8 cellular contexts compared by ENCODE assay signal in genomic region chr19:35902870-35903475, GRCh38. TPM values are rescaled to one million over a fixed set of nuclear protein-coding genes. Genes with fewer than 3 reads are reported as not detected.
DNase-seq lines count a peak whose midpoint lies in the region; ATAC-seq, FAIRE-seq and TF ChIP-seq lines count a peak whose summit lies in the region.

No MANE protein-coding gene starts in this region.

- DNase-seq in activated effector memory CD4-positive, alpha-beta T cell treated with anti-CD3 and anti-CD28 coated beads, Interleukin-2, amount 50 U/mL, for 16 hours, result peak; percentile 65
- no peak for DNase-seq in activated effector memory CD4-positive, alpha-beta T cell treated with Interleukin-2 at 50 U/mL for 16 hours
- no peak for DNase-seq in keratinocyte (ENCODE audit: low read depth, low spot score)
- no peak for DNase-seq in SHP77 (lab: John Stamatoyannopoulos, UW)
- DNase-seq in GM10248 (ENCODE audit: extremely low spot score), result no peak

- peak overlapping the region in 2 of 3 experiments; percentile 16 to 47 for H3K4me3 ChIP-seq in keratinocyte (ENCODE audit: control insufficient read depth in 2 of 3, extremely low read depth in 1 of 3, insufficient read depth in 2 of 3, low read depth in 1 of 3, low read length in 3 of 3)
- peak overlapping the region; percentile 66 for H3K4me3 ChIP-seq in thymus (ENCODE audit: low read length)

- H3K27me3 Mint-ChIP-seq in activated naive CD8-positive, alpha-beta T cell, result no peaks in the 10 kb centered on the region

- no peak overlapping the region for H3K27ac ChIP-seq in keratinocyte (ENCODE audit: control insufficient read depth, insufficient read depth, low read length)
- peak overlapping the region; percentile 97 for H3K27ac ChIP-seq in thymus (ENCODE audit: low read depth)

- TF ChIP-seq CTCF in keratinocyte (optimal IDR thresholded peaks at IDR 0.05 in 1 of 3, IDR thresholded peaks at IDR 0.05 in 1 of 3, conservative IDR thresholded peaks at IDR 0.05 in 1 of 3; ENCODE audit: extremely low read depth in 1 of 3, insufficient read depth in 2 of 3, low read length in 3 of 3) (no peak), GM10248 (IDR thresholded peaks at IDR 0.05; ENCODE audit: control extremely low read depth, extremely low read depth, low read depth, missing control alignments) (no peak)

- no peak for FAIRE-seq in keratinocyte (lab: Jason Lieb, UNC)

- H3K36me3 ChIP-seq in keratinocyte (ENCODE audit: control insufficient read depth in 2 of 2, extremely low read depth in 1 of 2, insufficient read depth in 2 of 2, low read length in 2 of 2) (no peaks in the 10 kb centered on the region), thymus (ENCODE audit: control insufficient read depth, insufficient read depth) (peaks cover 5% of the 10 kb centered on the region)

- dilution Hi-C loops in keratinocyte (cut with MboI; ENCODE audit: extremely low pct_ligation_motif_present, low sequenced_read_pairs), result no loop called here

- H3K9me3 ChIP-seq in keratinocyte (ENCODE audit: control insufficient read depth, low read depth, low read length), result no peaks in the 10 kb centered on the region
- no peaks in the 10 kb centered on the region for H3K9me3 ChIP-seq in thymus (ENCODE audit: control insufficient read depth)

- H3K9me1 ChIP-seq in keratinocyte (ENCODE audit: control insufficient read depth, extremely low read depth, insufficient read depth, low read length), result no peaks in the 10 kb centered on the region

- H3K27me3 ChIP-seq in keratinocyte (ENCODE audit: control insufficient read depth, extremely low read depth, insufficient read depth, low read length), result no peaks in the 10 kb centered on the region
- no peaks in the 10 kb centered on the region for H3K27me3 ChIP-seq in thymus (ENCODE audit: control insufficient read depth, insufficient read depth)

- CTCF ChIA-PET in GM10248 (lab: Yijun Ruan, JAX), result interaction anchor here (1.3 to 2.5 kb wide), 2 partner anchors 10 to 28 kb away, joined by 3 to 10 read pairs; no protein-coding TSS in a partner anchor

- H4K20me1 ChIP-seq in keratinocyte (ENCODE audit: control insufficient read depth, extremely low read depth, insufficient read depth, low read length), result no peaks in the 10 kb centered on the region

- H3K4me2 ChIP-seq in keratinocyte (ENCODE audit: control insufficient read depth, extremely low read depth, insufficient read depth, low read depth, low read length), result peak overlapping the region; percentile 74

- H3K79me2 ChIP-seq in keratinocyte (ENCODE audit: control insufficient read depth, insufficient read depth, low read length), result peaks cover 10% of the 10 kb centered on the region

- ATAC-seq in HG03108 (IDR thresholded peaks at IDR 0.05; ENCODE audit: unreplicated experiment), result no peak

- peak overlapping the region; percentile 50 for H3K9ac ChIP-seq in keratinocyte (ENCODE audit: control insufficient read depth, extremely low read depth, insufficient read depth, low read length)

- peaks cover 45% of the 10 kb centered on the region for H3K4me1 Mint-ChIP-seq in activated naive CD8-positive, alpha-beta T cell (ENCODE audit: low read depth)

- H3K9me3 Mint-ChIP-seq in activated naive CD8-positive, alpha-beta T cell (ENCODE audit: low read depth), result no peaks in the 10 kb centered on the region

- peak overlapping the region; percentile 71 for H2AFZ ChIP-seq in keratinocyte (ENCODE audit: control insufficient read depth, low read length)

- H3K4me1 ChIP-seq in keratinocyte (ENCODE audit: control insufficient read depth, extremely low read depth, insufficient read depth, low read length) (peaks cover 30% of the 10 kb centered on the region), thymus (ENCODE audit: control insufficient read depth, insufficient read depth, low read length) (peaks cover 28% of the 10 kb centered on the region)

- peak overlapping the region; percentile 96 for H3K27ac Mint-ChIP-seq in activated naive CD8-positive, alpha-beta T cell

- H3K4me3 Mint-ChIP-seq in activated naive CD8-positive, alpha-beta T cell, result peak overlapping the region; percentile 87

- no peaks in the 10 kb centered on the region for H3K36me3 Mint-ChIP-seq in activated naive CD8-positive, alpha-beta T cell

- POLR2A ChIA-PET in GM10248 (lab: Yijun Ruan, JAX), result interaction anchor here (0.6 to 1.0 kb wide), 2 partner anchors 28 to 129 kb away, joined by 3 to 4 read pairs; no protein-coding TSS in a partner anchor

- 63% methylated on average over 10 of the region's 10 CpGs for WGBS in thymus

RNA-seq across cellular contexts. Expression of gene HCST, which starts 0.6 kb away (rescaled TPM):
- polyA plus RNA-seq in keratinocyte, result 0.19 to 0.30 TPM (median 0.25 TPM) in 3 replicates
- polyA plus RNA-seq in keratinocyte (2011; ENCODE audit: low read depth), result not detected
- polyA plus RNA-seq in keratinocyte (2011; cell fraction: cytosol; rRNA removed), result 0.36 TPM in 1 of 2 replicates, not detected in the other
- 0.25 and 0.43 TPM in 2 replicates for polyA plus RNA-seq in keratinocyte (2011; cell fraction: nucleus; rRNA removed)
- not detected in 2 replicates for polyA plus RNA-seq in keratinocyte (2012; ENCODE audit: low replicate concordance)
- not detected in 3 replicates for polyA minus RNA-seq in keratinocyte
- polyA minus RNA-seq in keratinocyte (2011; cell fraction: cytosol; rRNA and poly(A)+ RNA removed), result 3.6 TPM
- not detected in 2 replicates for polyA minus RNA-seq in keratinocyte (2011; cell fraction: nucleus; rRNA and poly(A)+ RNA removed)
- 158 TPM for polyA plus RNA-seq in thymus

RNA-seq across cellular contexts. Expression of gene NFKBID, which starts 2.6 kb away (rescaled TPM):
- 3.9 to 6.0 TPM (median 5.0 TPM) in 3 replicates for polyA plus RNA-seq in keratinocyte
- polyA plus RNA-seq in keratinocyte (2011; ENCODE audit: low read depth), result 0.82 TPM
- 1.2 and 3.4 TPM in 2 replicates for polyA plus RNA-seq in keratinocyte (2011; cell fraction: cytosol; rRNA removed)
- polyA plus RNA-seq in keratinocyte (2011; cell fraction: nucleus; rRNA removed), result 20.2 and 25.4 TPM in 2 replicates
- polyA plus RNA-seq in keratinocyte (2012; ENCODE audit: low replicate concordance), result 3.1 and 6.2 TPM in 2 replicates
- polyA minus RNA-seq in keratinocyte, result 3.1 to 7.2 TPM (median 4.7 TPM) in 3 replicates
- polyA minus RNA-seq in keratinocyte (2011; cell fraction: cytosol; rRNA and poly(A)+ RNA removed), result 6.7 TPM
- polyA minus RNA-seq in keratinocyte (2011; cell fraction: nucleus; rRNA and poly(A)+ RNA removed), result 5.9 and 7.9 TPM in 2 replicates
- 29.8 TPM for polyA plus RNA-seq in thymus

RNA-seq across cellular contexts. Expression of gene TYROBP, which starts 5.1 kb away (rescaled TPM):
- polyA plus RNA-seq in keratinocyte (not detected in 3 replicates), thymus (162 TPM)
- polyA plus RNA-seq in keratinocyte (2011; ENCODE audit: low read depth), result not detected
- not detected in 2 replicates for polyA plus RNA-seq in keratinocyte (2011; cell fraction: cytosol; rRNA removed)
- not detected in 2 replicates for polyA plus RNA-seq in keratinocyte (2011; cell fraction: nucleus; rRNA removed)
- polyA plus RNA-seq in keratinocyte (2012; ENCODE audit: low replicate concordance), result not detected in 2 replicates
- polyA minus RNA-seq in keratinocyte, result not detected in 3 replicates
- not detected for polyA minus RNA-seq in keratinocyte (2011; cell fraction: cytosol; rRNA and poly(A)+ RNA removed)
- polyA minus RNA-seq in keratinocyte (2011; cell fraction: nucleus; rRNA and poly(A)+ RNA removed), result not detected in 2 replicates

RNA-seq across cellular contexts. Expression of gene LRFN3, which starts 33.2 kb away (rescaled TPM):
- polyA plus RNA-seq in keratinocyte (0.73 to 6.1 TPM (median 0.90 TPM) in 3 replicates), thymus (1.6 TPM)
- polyA plus RNA-seq in keratinocyte (2011; ENCODE audit: low read depth), result 0.60 TPM
- 2.6 and 5.1 TPM in 2 replicates for polyA plus RNA-seq in keratinocyte (2011; cell fraction: cytosol; rRNA removed)
- 3.7 and 6.1 TPM in 2 replicates for polyA plus RNA-seq in keratinocyte (2011; cell fraction: nucleus; rRNA removed)
- polyA plus RNA-seq in keratinocyte (2012; ENCODE audit: low replicate concordance), result 4.7 and 12.0 TPM in 2 replicates
- polyA minus RNA-seq in keratinocyte, result 1.0 to 11.5 TPM (median 1.6 TPM) in 3 replicates
- 8.4 TPM for polyA minus RNA-seq in keratinocyte (2011; cell fraction: cytosol; rRNA and poly(A)+ RNA removed)
- 3.7 TPM in 2 replicates for polyA minus RNA-seq in keratinocyte (2011; cell fraction: nucleus; rRNA and poly(A)+ RNA removed)

RNA-seq across cellular contexts. Expression of gene APLP1, which starts 34.6 kb away (rescaled TPM):
- 0.50 to 0.95 TPM (median 0.66 TPM) in 3 replicates for polyA plus RNA-seq in keratinocyte
- not detected for polyA plus RNA-seq in keratinocyte (2011; ENCODE audit: low read depth)
- 0.23 and 0.26 TPM in 2 replicates for polyA plus RNA-seq in keratinocyte (2011; cell fraction: cytosol; rRNA removed)
- polyA plus RNA-seq in keratinocyte (2011; cell fraction: nucleus; rRNA removed), result 0.68 and 1.3 TPM in 2 replicates
- polyA plus RNA-seq in keratinocyte (2012; ENCODE audit: low replicate concordance), result 0.35 and 0.56 TPM in 2 replicates
- polyA minus RNA-seq in keratinocyte, result 0.32 to 2.8 TPM (median 0.53 TPM) in 3 replicates
- polyA minus RNA-seq in keratinocyte (2011; cell fraction: cytosol; rRNA and poly(A)+ RNA removed), result not detected
- polyA minus RNA-seq in keratinocyte (2011; cell fraction: nucleus; rRNA and poly(A)+ RNA removed), result 0.42 and 1.1 TPM in 2 replicates
- polyA plus RNA-seq in thymus, result 3.3 TPM

Comparison
In these comparisons a context has a peak if more than half of its experiments do, and no peak if none do; other contexts are left out.
1. RNA of gene HCST, which starts 0.6 kb away (polyA plus RNA-seq): 158 TPM in thymus (single experiment); 0.19 to 0.43 TPM in keratinocyte; every median in the first group is over 100 times any median in the second.
2. RNA of gene TYROBP, which starts 5.1 kb away (polyA plus RNA-seq): 162 TPM in thymus (single experiment); not detected in keratinocyte; every median in the first group is over 100 times any median in the second.